ENCODE assay signal across 11 cellular contexts in the genomic region with DNA sequence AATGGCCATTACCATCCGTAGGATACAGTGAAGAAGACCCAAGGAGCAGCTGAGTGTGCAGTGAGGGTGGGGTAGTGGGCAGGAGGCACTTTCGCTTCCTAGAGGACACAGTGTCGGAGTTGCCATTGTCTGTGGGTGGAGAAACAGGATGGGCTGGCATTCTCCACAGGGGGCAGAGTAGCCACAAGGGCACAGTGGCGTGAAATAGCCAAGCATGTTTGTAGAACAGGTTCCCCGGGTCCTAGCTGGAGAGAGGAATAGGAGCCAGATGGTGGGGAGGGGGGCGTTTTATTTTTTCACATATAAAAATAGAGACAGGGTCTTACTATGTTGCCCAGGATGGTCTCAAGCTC. TPM values are rescaled to one million over a fixed set of nuclear protein-coding genes. Genes with fewer than 3 reads are reported as not detected.
DNase-seq lines count a peak whose midpoint lies in the region; ATAC-seq and TF ChIP-seq lines count a peak whose summit lies in the region.
"Had no signal": no experiment of that assay in that cellular context is flagged by ENCODE, and none has a peak within 500 bp of the region (broad histone marks: within the 10 kb centered on the region; RNA-seq: fewer than 3 reads in every experiment).

No MANE protein-coding gene starts in this region.

- H3K4me3 ChIP-seq in OCI-LY7 (ENCODE audit: low read depth, low read length, poor library complexity, severe bottlenecking): peak overlapping the region; percentile 96
- H3K4me3 ChIP-seq in iPS-15b (ENCODE audit: low read depth, low read length): no peak overlapping the region
- peak overlapping the region in 4 of 8 donors; percentile 72 to 92 (median 88) for H3K4me3 ChIP-seq in spleen
- H3K4me3 ChIP-seq: HAP-1 had no signal

- TF ChIP-seq CTCF in OCI-LY7 (conservative IDR thresholded peaks at IDR 0.05; ENCODE audit: low read length): peak; percentile 46
- peak in 5 of 11 experiments; percentile 23 to 39 (median 35) for TF ChIP-seq CTCF in spleen (IDR thresholded peaks at IDR 0.05 in 8 of 11, conservative IDR thresholded peaks at IDR 0.05 in 3 of 11)

- peaks cover 83% of the 10 kb centered on the region for H3K79me2 ChIP-seq in OCI-LY7 (ENCODE audit: insufficient read depth, low read depth, low read length)

- H3K9me3 ChIP-seq in OCI-LY7 (ENCODE audit: low read length) (no peaks in the 10 kb centered on the region), iPS-15b (ENCODE audit: control insufficient read depth, insufficient read depth, low read length) (no peaks in the 10 kb centered on the region), spleen (no peaks in the 10 kb centered on the region)
- H3K9me3 ChIP-seq: HAP-1 had no signal

- ATAC-seq in esophagus mucosa: no peak
- ATAC-seq: activated CD8-positive, alpha-beta T cell treated with anti-CD3 and anti-CD28 coated beads for 36 hours had no signal

- POLR2A ChIA-PET in OCI-LY7 (lab: Charles Lee): interaction anchor here (0.6 to 2.6 kb wide), 8 partner anchors 16 to 48 kb away, joined by 3 to 12 read pairs (median 4); no protein-coding TSS in a partner anchor

- WGBS in spleen, 5 donors: 68 to 83% (median 71%) methylated on average over 6 of the region's 6 CpGs

- CTCF ChIA-PET in OCI-LY7 (lab: Charles Lee; ENCODE audit: unreplicated experiment): interaction anchor here (0.6 to 1.1 kb wide), 3 partner anchors 19 to 27 kb away, joined by 3 to 4 read pairs (median 3); no protein-coding TSS in a partner anchor

- no TSS peak for BruUV-seq in OCI-LY7 (replicated peaks; lab: Mats Ljungman, UMichigan)

- H4K20me1 ChIP-seq in OCI-LY7 (ENCODE audit: insufficient read depth, low read length): peaks cover 42% of the 10 kb centered on the region

- no peak for TF ChIP-seq POLR2A in spleen (IDR thresholded peaks at IDR 0.05)

- peak overlapping the region; percentile 54 for H3K9ac ChIP-seq in iPS-15b (ENCODE audit: low read depth, low read length)

- H3K9me2 ChIP-seq in OCI-LY7 (ENCODE audit: insufficient read depth, low read length): no peaks in the 10 kb centered on the region

- H3K27ac ChIP-seq in OCI-LY7 (ENCODE audit: low read depth, low read length, poor library complexity, severe bottlenecking) (peak overlapping the region; percentile 91), spleen (peak overlapping the region in 6 of 8 donors; percentile 52 to 100 (median 98))

- H2AFZ ChIP-seq in OCI-LY7 (ENCODE audit: low read length): no peak overlapping the region

- no peak overlapping the region for H3K27ac Mint-ChIP-seq in T-helper 2 cell treated with Interferon-gamma antibody and Interleukin-4, amounts not matched to agents 5 μg/mL and 100 μg/mL, for 36 hours

- H3K36me3 ChIP-seq in OCI-LY7 (ENCODE audit: insufficient read depth, low read length) (peaks cover 74% of the 10 kb centered on the region), iPS-15b (ENCODE audit: control insufficient read depth, insufficient read depth, low read length) (peaks cover 12% of the 10 kb centered on the region), spleen (peaks cover 0 to 40% (median under 1%) of the 10 kb centered on the region in 6 donors)

- DNase-seq in T-helper 2 cell treated with Interferon-gamma antibody and Interleukin-4, amounts not matched to agents 5 μg/mL and 100 μg/mL, for 36 hours (ENCODE audit: low spot score): no peak
- DNase-seq in T-helper 2 cell: no peak
- no peak for DNase-seq in OCI-LY7 (ENCODE audit: low spot score)
- DNase-seq in spleen: no peak
- no peak for DNase-seq in AG20443 (ENCODE audit: low spot score)
- DNase-seq in NCI-H2107 (lab: John Stamatoyannopoulos, UW): no peak
- DNase-seq: activated CD8-positive, alpha-beta T cell treated with anti-CD3 and anti-CD28 coated beads for 36 hours; NCI-H526 treated with DMSO at 0.1 percent for 48 hours had no signal

- H3K4me1 Mint-ChIP-seq in T-helper 2 cell treated with Interferon-gamma antibody and Interleukin-4, amounts not matched to agents 5 μg/mL and 100 μg/mL, for 36 hours (ENCODE audit: low read depth): peaks cover 50% of the 10 kb centered on the region

- no peaks in the 10 kb centered on the region for H3K27me3 Mint-ChIP-seq in T-helper 2 cell treated with Interferon-gamma antibody and Interleukin-4, amounts not matched to agents 5 μg/mL and 100 μg/mL, for 36 hours (ENCODE audit: low read depth)
- H3K27me3 Mint-ChIP-seq: activated CD8-positive, alpha-beta T cell treated with anti-CD3 and anti-CD28 coated beads for 36 hours had no signal

- intact Hi-C loops in OCI-LY7 (cut with micrococcal nuclease; ENCODE audit: unreplicated experiment): loop anchor here (10.0 kb wide), 2 partner anchors 279 to 1741 kb away; partner anchors contain the start of gene RAF1
- intact Hi-C loops in spleen (cut with DNase I; ENCODE audit: low total_unique reads): loop anchor here (10.0 kb wide), 1 partner anchor 49 kb away; no protein-coding TSS in a partner anchor

- H3K4me2 ChIP-seq in OCI-LY7 (ENCODE audit: low read length): peak overlapping the region; percentile 90

- no peaks in the 10 kb centered on the region for H3K9me3 Mint-ChIP-seq in T-helper 2 cell treated with Interferon-gamma antibody and Interleukin-4, amounts not matched to agents 5 μg/mL and 100 μg/mL, for 36 hours
- H3K9me3 Mint-ChIP-seq: activated CD8-positive, alpha-beta T cell treated with anti-CD3 and anti-CD28 coated beads for 36 hours had no signal

- H3K27me3 ChIP-seq in iPS-15b (ENCODE audit: control insufficient read depth, insufficient read depth, low read length) (no peaks in the 10 kb centered on the region), spleen (replicated peaks in 1 of 7) (no peaks in the 10 kb centered on the region)

- H3K4me3 Mint-ChIP-seq in T-helper 2 cell treated with Interferon-gamma antibody and Interleukin-4, amounts not matched to agents 5 μg/mL and 100 μg/mL, for 36 hours: peak overlapping the region; percentile 98

- H3K4me1 ChIP-seq in OCI-LY7 (ENCODE audit: insufficient read depth, low read length, poor library complexity, severe bottlenecking) (peaks cover 73% of the 10 kb centered on the region), iPS-15b (ENCODE audit: control insufficient read depth, insufficient read depth, low read length) (peaks cover 15% of the 10 kb centered on the region), spleen (peaks cover 37 to 92% (median 78%) of the 10 kb centered on the region in 6 donors)

- H3K36me3 Mint-ChIP-seq in T-helper 2 cell treated with Interferon-gamma antibody and Interleukin-4, amounts not matched to agents 5 μg/mL and 100 μg/mL, for 36 hours (ENCODE audit: low read depth): peaks cover 32% of the 10 kb centered on the region

RNA-seq across cellular contexts. Expression of gene SLC6A6, which starts 3.5 kb away (rescaled TPM):
- total RNA-seq in OCI-LY7 (2014; rRNA removed; shearing (Covaris generic)): 36.7 and 43.0 TPM in 2 replicates
- total RNA-seq in OCI-LY7 (2022) (44.6 and 51.8 TPM in 2 replicates), spleen (100 to 1,000 TPM in 6 of 7 donors, 10 to 100 TPM in 1; 75.4 to 150 (median 128) TPM), esophagus mucosa (11.0 TPM)
- polyA plus RNA-seq in spleen: 10 to 100 TPM in 1 of 3 donors, 1 to 10 TPM in 2; 3.4 to 14.2 (median 3.9) TPM
